In genomic region chr2:37226863-37227262, GRCh38 we compare ENCODE assay signal across 23 cellular contexts. TPM values are rescaled to one million over a fixed set of nuclear protein-coding genes. Genes with fewer than 3 reads are reported as not detected.
A peak's percentile ranks its signal among the peaks of the same experiment; 100 is the strongest.
DNase-seq lines count a peak whose midpoint lies in the region; ATAC-seq and TF ChIP-seq lines count a peak whose summit lies in the region.
"Had no signal": no experiment of that assay in that cellular context is flagged by ENCODE, and none has a peak within 500 bp of the region (broad histone marks: within the 10 kb centered on the region; RNA-seq: fewer than 3 reads in every experiment).

No MANE protein-coding gene starts in this region.

- TF ChIP-seq POLR2A in NB4 (IDR thresholded peaks at IDR 0.05; ENCODE audit: extremely low read depth, insufficient read length), result no peak

- TF ChIP-seq CTCF in natural killer cell (IDR thresholded peaks at IDR 0.05) (no peak), NB4 (IDR thresholded peaks at IDR 0.05; ENCODE audit: low read depth, low read length) (no peak), glutamatergic neuron (IDR thresholded peaks at IDR 0.05; ENCODE audit: partially characterized antibody, unreplicated experiment) (no peak)

- no peak for ATAC-seq in natural killer cell treated with Interleukin-12 subunit alpha and Interleukin-12 subunit beta and Interleukin-15 and Interleukin-18, amount 100 ng/mL, for 72 hours
- no peak for ATAC-seq in natural killer cell
- ATAC-seq in GM21515 (IDR thresholded peaks at IDR 0.05; ENCODE audit: unreplicated experiment), result no peak
- ATAC-seq in GM18511 (IDR thresholded peaks at IDR 0.05; ENCODE audit: unreplicated experiment), result no peak
- ATAC-seq: foreskin keratinocyte had no signal

- H3K36me3 Mint-ChIP-seq in natural killer cell treated with Interleukin-12 subunit alpha and Interleukin-12 subunit beta and Interleukin-15 and Interleukin-18, amount 100 ng/mL, for 72 hours, result peaks cover 24% of the 10 kb centered on the region
- peaks cover 12% of the 10 kb centered on the region for H3K36me3 Mint-ChIP-seq in natural killer cell
- no peaks in the 10 kb centered on the region for H3K36me3 Mint-ChIP-seq in glutamatergic neuron (ENCODE audit: unreplicated experiment)

- H3K27me3 Mint-ChIP-seq in natural killer cell treated with Interleukin-12 subunit alpha and Interleukin-12 subunit beta and Interleukin-15 and Interleukin-18, amount 100 ng/mL, for 72 hours, result no peaks in the 10 kb centered on the region
- H3K27me3 Mint-ChIP-seq in natural killer cell (ENCODE audit: low read depth in 2 of 2) (no peaks in the 10 kb centered on the region), glutamatergic neuron (ENCODE audit: unreplicated experiment) (no peaks in the 10 kb centered on the region)

- peak overlapping the region; percentile 51 for H3K4me3 Mint-ChIP-seq in natural killer cell treated with Interleukin-12 subunit alpha and Interleukin-12 subunit beta and Interleukin-15 and Interleukin-18, amount 100 ng/mL, for 72 hours
- no peak overlapping the region for H3K4me3 Mint-ChIP-seq in natural killer cell
- H3K4me3 Mint-ChIP-seq in glutamatergic neuron (ENCODE audit: unreplicated experiment), result peak overlapping the region; percentile 25

- peaks cover 26 to 38% of the 10 kb centered on the region in 2 donors for H3K4me1 Mint-ChIP-seq in natural killer cell treated with Interleukin-12 subunit alpha and Interleukin-12 subunit beta and Interleukin-15 and Interleukin-18, amount 100 ng/mL, for 72 hours (ENCODE audit: low read depth in 2 of 2)
- H3K4me1 Mint-ChIP-seq in natural killer cell (peaks cover 31 to 33% of the 10 kb centered on the region in 2 donors), glutamatergic neuron (ENCODE audit: low read depth, unreplicated experiment) (peaks cover 12% of the 10 kb centered on the region)

- DNase-seq in natural killer cell treated with Interleukin-12 subunit alpha and Interleukin-12 subunit beta and Interleukin-15 and Interleukin-18, amount 100 ng/mL, for 72 hours (ENCODE audit: low spot score), result no peak
- DNase-seq in natural killer cell (no peak), NB4 (ENCODE audit: low read depth) (no peak), glutamatergic neuron (no peak), middle frontal gyrus (ENCODE audit: extremely low spot score, low spot score) (no peak), T-helper 9 cell (no peak)
- DNase-seq: activated naive CD4-positive, alpha-beta T cell treated with Interleukin-2 at 50 U/mL for 16 hours; brain microvascular endothelial cell; cortex of kidney; foreskin keratinocyte; HCEC 1CT; left ventricle myocardium inferior; NCI-H1092; NCI-H2081 treated with DMSO at 0.1 percent for 48 hours; NCI-H510A treated with DMSO at 0.1 percent for 48 hours; OCI-M1; posterior cingulate gyrus; SHP77 treated with DMSO at 0.1 percent for 48 hours had no signal

- no peak overlapping the region for H3K27ac Mint-ChIP-seq in natural killer cell treated with Interleukin-12 subunit alpha and Interleukin-12 subunit beta and Interleukin-15 and Interleukin-18, amount 100 ng/mL, for 72 hours
- H3K27ac Mint-ChIP-seq in natural killer cell, result no peak overlapping the region
- peak overlapping the region; percentile 73 for H3K27ac Mint-ChIP-seq in glutamatergic neuron (ENCODE audit: unreplicated experiment)

- H3K4me3 ChIP-seq in NB4 (ENCODE audit: low read depth, low read length), result peak overlapping the region; percentile 38
- H3K4me3 ChIP-seq: left ventricle myocardium inferior had no signal

- no peaks in the 10 kb centered on the region for H3K9me3 Mint-ChIP-seq in natural killer cell treated with Interleukin-12 subunit alpha and Interleukin-12 subunit beta and Interleukin-15 and Interleukin-18, amount 100 ng/mL, for 72 hours
- H3K9me3 Mint-ChIP-seq in natural killer cell, result no peaks in the 10 kb centered on the region
- H3K9me3 Mint-ChIP-seq in glutamatergic neuron (ENCODE audit: unreplicated experiment), result no peaks in the 10 kb centered on the region

- intact Hi-C loops in natural killer cell (cut with micrococcal nuclease), result no loop called here

RNA-seq across cellular contexts. Expression of gene CEBPZ, which starts 4.5 kb away (rescaled TPM):
- total RNA-seq in natural killer cell treated with Interleukin-12 subunit alpha and Interleukin-12 subunit beta and Interleukin-15 and Interleukin-18, amount 100 ng/mL, for 72 hours, result 10 to 100 TPM; 35.3 to 74.0 TPM
- total RNA-seq in natural killer cell (10 to 100 TPM; 51.0 to 58.1 (median 54.5) TPM), glutamatergic neuron (ENCODE audit: unreplicated experiment) (41.1 TPM)

RNA-seq across cellular contexts. Expression of gene NDUFAF7, which starts 4.6 kb away (rescaled TPM):
- total RNA-seq in natural killer cell treated with Interleukin-12 subunit alpha and Interleukin-12 subunit beta and Interleukin-15 and Interleukin-18, amount 100 ng/mL, for 72 hours, result 10 to 100 TPM; 20.5 to 24.3 TPM
- total RNA-seq in natural killer cell, result 10 to 100 TPM; 13.4 to 24.1 (median 19.7) TPM
- 25.1 TPM for total RNA-seq in glutamatergic neuron (ENCODE audit: unreplicated experiment)

RNA-seq across cellular contexts. Expression of gene CEBPZOS, which starts 30.6 kb away (rescaled TPM):
- total RNA-seq in natural killer cell treated with Interleukin-12 subunit alpha and Interleukin-12 subunit beta and Interleukin-15 and Interleukin-18, amount 100 ng/mL, for 72 hours, result 10 to 100 TPM; 32.6 to 37.9 TPM
- total RNA-seq in natural killer cell, result 10 to 100 TPM; 30.3 to 37.0 (median 30.9) TPM
- total RNA-seq in glutamatergic neuron (ENCODE audit: unreplicated experiment), result 39.9 TPM

RNA-seq across cellular contexts. Expression of gene SULT6B1, which starts 38.4 kb away (rescaled TPM):
- not detected for total RNA-seq in natural killer cell treated with Interleukin-12 subunit alpha and Interleukin-12 subunit beta and Interleukin-15 and Interleukin-18, amount 100 ng/mL, for 72 hours
- not detected for total RNA-seq in natural killer cell
- total RNA-seq in glutamatergic neuron (ENCODE audit: unreplicated experiment), result not detected
- total RNA-seq: Daoy; foreskin keratinocyte; left ventricle myocardium inferior; subcutaneous adipose tissue; T-helper 2 cell treated with Interferon-gamma antibody and Interleukin-4, amounts not matched to agents 100 ng/mL and 5 ng/mL, for 36 hours had no signal
